8 cellular contexts compared by ENCODE assay signal in genomic region chr19:17079710-17080440, GRCh38. TPM values are rescaled to one million over a fixed set of nuclear protein-coding genes. Genes with fewer than 3 reads are reported as not detected.
DNase-seq lines count a peak whose midpoint lies in the region; ATAC-seq, FAIRE-seq and TF ChIP-seq lines count a peak whose summit lies in the region.

No MANE protein-coding gene starts in this region.

- intact Hi-C loops in heart right ventricle (cut with DNase I), result loop anchor here in 8 of 10 donors (2.0 to 10.0 kb wide), 8 partner anchors 47 to 1215 kb away; partner anchors contain the start of genes OCEL1 (in 3 of the 8) and ANKLE1 (in 1 of the 8)

- no peaks in the 10 kb centered on the region for H3K9me3 ChIP-seq in heart right ventricle

- peak; percentile 82 for DNase-seq in DMS79 treated with DMSO at 0.1 percent for 48 hours (lab: John Stamatoyannopoulos, UW)
- DNase-seq in SW 1271 (lab: John Stamatoyannopoulos, UW), result peak; percentile 86 to 94
- DNase-seq in heart right ventricle, result peak; percentile 59 to 76
- DNase-seq in retina, result peak; percentile 87
- DNase-seq in urothelium cell line (ENCODE audit: low spot score), result peak; percentile 81
- DNase-seq in OCI-M2 (lab: John Stamatoyannopoulos, UW; ENCODE audit: unreplicated experiment), result no peak

- TF ChIP-seq CTCF in heart right ventricle (IDR thresholded peaks at IDR 0.05), result peak in 8 of 9 donors; percentile 24 to 69 (median 54)

- H3K4me1 ChIP-seq in heart right ventricle, result peaks cover 4 to 76% (median 61%) of the 10 kb centered on the region in 9 donors

- peak overlapping the region in 8 of 10 donors; percentile 14 to 50 (median 44) for H3K4me3 ChIP-seq in heart right ventricle

- no peaks in the 10 kb centered on the region for H3K27me3 ChIP-seq in heart right ventricle

- peaks cover 0 to 11% (median 0%) of the 10 kb centered on the region in 9 donors for H3K36me3 ChIP-seq in heart right ventricle

- 52 to 62% (median 59%) methylated on average over 28 of the region's 28 CpGs for WGBS in adipose tissue, 3 donors
- 30 to 33% methylated on average over 28 of the region's 28 CpGs for WGBS in heart right ventricle, 2 donors

- H3K27ac ChIP-seq in adipose tissue (ENCODE audit: low read depth, low read length) (peak overlapping the region; percentile 94), heart right ventricle (peak overlapping the region in 9 of 10 donors; percentile 76 to 91 (median 84))

- FAIRE-seq in urothelium cell line (lab: Jason Lieb, UNC), result no peak

- ATAC-seq in HG02610 (IDR thresholded peaks at IDR 0.05; ENCODE audit: unreplicated experiment) (peak; percentile 31), heart right ventricle (peak; percentile 13 to 65 (median 46))

RNA-seq across cellular contexts. Expression of gene MYO9B, which starts 4.3 kb away (rescaled TPM):
- polyA plus RNA-seq in adipose tissue (10 to 100 TPM; 18.0 to 48.1 (median 45.6) TPM), heart right ventricle (10 to 100 TPM; 27.9 to 55.2 TPM)
- total RNA-seq in heart right ventricle, result 10 to 100 TPM; 19.9 to 55.0 (median 27.5) TPM

RNA-seq across cellular contexts. Expression of gene HAUS8, which starts 4.6 kb away (rescaled TPM):
- 1 to 10 TPM; 2.7 to 9.0 (median 5.1) TPM for polyA plus RNA-seq in adipose tissue
- 1 to 10 TPM; 2.0 to 9.1 (median 4.7) TPM for total RNA-seq in heart right ventricle
- polyA plus RNA-seq in heart right ventricle, result 10 to 100 TPM in 1 of 2 donors, 1 to 10 TPM in 1; 4.4 to 10.2 TPM

RNA-seq across cellular contexts. Expression of gene CPAMD8, which starts 53.3 kb away (rescaled TPM):
- polyA plus RNA-seq in adipose tissue (10 to 100 TPM in 1 of 3 donors, 1 to 10 TPM in 2; 1.5 to 56.2 (median 9.6) TPM), heart right ventricle (10 to 100 TPM; 11.0 to 77.9 TPM)
- 10 to 100 TPM in 6 of 10 donors, 1 to 10 TPM in 4; 4.8 to 30.4 (median 10.5) TPM for total RNA-seq in heart right ventricle
